Comparison of ENCODE assay signal across 22 cellular contexts in the genomic region with DNA sequence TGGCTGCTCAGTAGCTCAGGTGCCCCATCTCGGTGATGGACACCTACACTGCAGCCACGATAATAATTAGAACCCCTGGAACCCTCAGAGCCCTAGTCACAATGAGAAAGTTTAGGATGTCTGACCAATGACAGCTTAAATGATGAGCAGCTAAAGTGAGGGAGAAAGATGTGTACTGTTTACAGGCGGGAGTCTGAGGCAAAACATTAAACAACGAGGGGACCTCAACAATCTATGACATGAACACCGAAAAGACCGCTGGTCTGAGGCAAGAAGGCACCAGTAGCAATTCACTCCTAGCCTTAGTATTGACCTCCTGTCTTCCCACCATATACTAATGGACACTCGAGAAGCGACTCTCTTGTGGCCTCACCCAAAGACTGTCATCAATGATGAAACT.
DNase-seq lines count a peak whose midpoint lies in the region; ATAC-seq and TF ChIP-seq lines count a peak whose summit lies in the region.
"Had no signal": no experiment of that assay in that cellular context is flagged by ENCODE, and none has a peak within 500 bp of the region (broad histone marks: within the 10 kb centered on the region; RNA-seq: fewer than 3 reads in every experiment).

No MANE protein-coding gene starts in this region.

- no peak for TF ChIP-seq EP300 in neural cell (conservative IDR thresholded peaks at IDR 0.05; ENCODE audit: poor library complexity, severe bottlenecking)
- no peak for TF ChIP-seq EP300 in tibial nerve (IDR thresholded peaks at IDR 0.05)

- no peaks in the 10 kb centered on the region for H3K9me2 ChIP-seq in hepatocyte (replicated peaks; ENCODE audit: insufficient read depth)
- no peaks in the 10 kb centered on the region for H3K9me2 ChIP-seq in neural cell (ENCODE audit: insufficient read depth, low read length)

- H3K9ac ChIP-seq in neural cell (ENCODE audit: low read length), result peak overlapping the region; percentile 88

- DNase-seq in hepatocyte (ENCODE audit: low spot score) (no peak), tibial nerve (ENCODE audit: low spot score in 2 of 2) (no peak), posterior vena cava (ENCODE audit: low spot score) (no peak)
- no peak for DNase-seq in stimulated activated CD8-positive, alpha-beta memory T cell treated with anti-CD3 and anti-CD28 coated beads, Interleukin-4, amount 100 ng/mL, for 48 hours
- DNase-seq: activated CD4-positive, CD25-positive, alpha-beta regulatory T cell treated with anti-CD3 and anti-CD28 coated beads, Interleukin-2, amount 50 U/mL, for 72 hours; activated gamma-delta T cell treated with Interleukin-2 at 50 U/mL for 16 hours; activated T-cell treated with anti-CD3 and anti-CD28 coated beads, Interleukin-2, amount 50 U/mL, for 1 hour; CD4-positive, alpha-beta memory T cell; DMS153; GDM1; lower lobe of right lung; NCI-H1092 treated with DMSO at 0.1 percent for 48 hours; NCI-H2029; NCI-H345 had no signal

- no peak for TF ChIP-seq CTCF in hepatocyte (IDR thresholded peaks at IDR 0.05; ENCODE audit: poor library complexity)
- no peak for TF ChIP-seq CTCF in neural cell (IDR thresholded peaks at IDR 0.05; ENCODE audit: poor library complexity, severe bottlenecking)
- TF ChIP-seq CTCF in tibial nerve (IDR thresholded peaks at IDR 0.05), result no peak

- H3K4me1 ChIP-seq in hepatocyte (ENCODE audit: insufficient read depth), result peaks cover 3% of the 10 kb centered on the region
- H3K4me1 ChIP-seq in tibial nerve, result peaks cover 0 to 19% (median 0%) of the 10 kb centered on the region in 4 donors
- H3K4me1 ChIP-seq: lower lobe of right lung had no signal

- TF ChIP-seq POLR2A in tibial nerve (IDR thresholded peaks at IDR 0.05), result no peak

- H3K79me2 ChIP-seq in hepatocyte (no peaks in the 10 kb centered on the region), neural cell (replicated peaks; ENCODE audit: insufficient read depth, low read length) (peaks cover 25% of the 10 kb centered on the region)

- H3K27ac ChIP-seq in angular gyrus (ENCODE audit: low read depth, low read length) (peak overlapping the region; percentile 94), hepatocyte (no peak overlapping the region), neural cell (ENCODE audit: low read length) (peak overlapping the region; percentile 88), tibial nerve (peak overlapping the region; percentile 19 to 91 (median 69))
- H3K27ac ChIP-seq: lower lobe of right lung, ovary, thoracic aorta had no signal

- intact Hi-C loops in posterior vena cava (cut with DNase I), result no loop called here

- no peak for ATAC-seq in GM18868 (IDR thresholded peaks at IDR 0.05; ENCODE audit: unreplicated experiment)
- ATAC-seq in GM18517 (IDR thresholded peaks at IDR 0.05; ENCODE audit: unreplicated experiment), result no peak
- ATAC-seq: HepG2, Right ventricle myocardium inferior had no signal

- H3K9me3 ChIP-seq in hepatocyte (ENCODE audit: low read depth) (no peaks in the 10 kb centered on the region), neural cell (ENCODE audit: low read length) (no peaks in the 10 kb centered on the region), tibial nerve (no peaks in the 10 kb centered on the region)
- H3K9me3 ChIP-seq: lower lobe of right lung, ovary, thoracic aorta had no signal

- peaks cover 3% of the 10 kb centered on the region for H3F3A ChIP-seq in neural cell (ENCODE audit: insufficient read depth, low read length, poor library complexity, severe bottlenecking)

- no peaks in the 10 kb centered on the region for H4K20me1 ChIP-seq in hepatocyte (ENCODE audit: insufficient read depth, poor library complexity, severe bottlenecking)
- H4K20me1 ChIP-seq in neural cell (ENCODE audit: insufficient read depth), result no peaks in the 10 kb centered on the region

- 78% methylated on average over 8 of the region's 8 CpGs for WGBS in hepatocyte (ENCODE audit: low lambda C conversion rate, missing lambda C conversion rate)
- 68 to 75% methylated on average over 8 of the region's 8 CpGs for WGBS in tibial nerve, 2 donors

- H3K27me3 ChIP-seq in hepatocyte (peaks cover 39% of the 10 kb centered on the region), neural cell (ENCODE audit: insufficient read depth, low read depth, low read length) (no peaks in the 10 kb centered on the region), tibial nerve (peaks cover 0 to 14% of the 10 kb centered on the region in 2 donors)
- H3K27me3 ChIP-seq: ovary had no signal

- H3K36me3 ChIP-seq in hepatocyte (replicated peaks; ENCODE audit: insufficient read depth, low read depth) (no peaks in the 10 kb centered on the region), neural cell (ENCODE audit: insufficient read depth, low read length) (no peaks in the 10 kb centered on the region), tibial nerve (no peaks in the 10 kb centered on the region)
- H3K36me3 ChIP-seq: lower lobe of right lung, ovary, thoracic aorta had no signal

- no peak for TF ChIP-seq RAD21 in neural cell (conservative IDR thresholded peaks at IDR 0.05)

- H3K4me3 ChIP-seq in hepatocyte, result no peak overlapping the region
- peak overlapping the region; percentile 97 for H3K4me3 ChIP-seq in neural cell (ENCODE audit: low read length)
- H3K4me3 ChIP-seq in tibial nerve, result peak overlapping the region in 1 of 4 donors; percentile 61
- H3K4me3 ChIP-seq: ovary had no signal

- H2AFZ ChIP-seq in hepatocyte (no peak overlapping the region), neural cell (ENCODE audit: low read depth, low read length) (no peak overlapping the region)

- H3K4me2 ChIP-seq in hepatocyte (peak overlapping the region; percentile 92), neural cell (ENCODE audit: low read length) (no peak overlapping the region)

TF ChIP-seq in neural cell, 6 proteins besides CTCF, POLR2A, EP300 and RAD21:
- TF ChIP-seq TAF1 (IDR thresholded peaks at IDR 0.05; ENCODE audit: low read depth), result no peak
- no peak for TF ChIP-seq POLR2AphosphoS5 (IDR thresholded peaks at IDR 0.05)
- no peak for TF ChIP-seq SMC3 (conservative IDR thresholded peaks at IDR 0.05; ENCODE audit: poor library complexity)
- no peak for TF ChIP-seq REST (IDR thresholded peaks at IDR 0.05; ENCODE audit: borderline replicate concordance)
- TF ChIP-seq EZH2 (IDR thresholded peaks at IDR 0.05; ENCODE audit: borderline replicate concordance, insufficient read depth, low read length, poor library complexity, severe bottlenecking), result no peak
- TF ChIP-seq MXI1 (conservative IDR thresholded peaks at IDR 0.05; ENCODE audit: poor library complexity, severe bottlenecking), result no peak
